Comparison of ENCODE assay signal across 14 cellular contexts in the genomic region with DNA sequence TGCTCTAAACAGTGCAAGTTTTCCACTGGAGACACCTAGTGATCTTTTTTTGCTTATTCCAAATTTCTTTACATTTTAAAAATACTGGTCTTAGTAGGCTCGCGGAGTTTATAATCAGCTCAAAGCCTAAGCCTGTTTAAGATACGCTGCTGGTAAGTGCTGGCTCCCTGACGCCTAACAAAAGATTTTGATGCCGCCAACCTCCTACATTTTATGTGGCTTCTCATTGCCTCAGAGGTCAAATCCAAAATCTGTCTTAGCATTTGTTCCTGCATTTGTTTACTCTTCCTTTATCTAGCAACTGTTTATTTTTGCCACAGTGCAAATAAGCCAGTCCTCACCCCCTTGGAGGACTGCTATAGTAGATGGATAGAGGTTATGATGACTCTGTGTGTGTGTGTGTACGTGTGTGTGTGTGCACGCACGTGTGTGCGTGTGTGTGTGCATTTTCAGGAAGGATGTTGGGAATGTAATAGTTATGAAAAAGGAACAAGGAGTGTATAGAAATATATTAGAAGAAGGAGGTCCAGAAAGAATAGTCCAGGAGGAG. TPM values are rescaled to one million over a fixed set of nuclear protein-coding genes. Genes with fewer than 3 reads are reported as not detected.
A peak's percentile ranks its signal among the peaks of the same experiment; 100 is the strongest.
DNase-seq lines count a peak whose midpoint lies in the region; TF ChIP-seq lines count a peak whose summit lies in the region.
"Had no signal": no experiment of that assay in that cellular context is flagged by ENCODE, and none has a peak within 500 bp of the region (broad histone marks: within the 10 kb centered on the region; RNA-seq: fewer than 3 reads in every experiment).

No MANE protein-coding gene starts in this region.

- WGBS in endodermal cell (ENCODE audit: insufficient coverage in 1 of 2, insufficient read length in 1 of 2), 2 experiments, result 87 to 98% methylated on average over 9 of the region's 9 CpGs

- peaks cover 68% of the 10 kb centered on the region for H3K4me1 Mint-ChIP-seq in endodermal cell
- peaks cover 67% of the 10 kb centered on the region for H3K4me1 Mint-ChIP-seq in neural progenitor cell

- peaks cover 66% of the 10 kb centered on the region for H3K27me3 Mint-ChIP-seq in endodermal cell (ENCODE audit: insufficient read depth)
- peaks cover 7% of the 10 kb centered on the region for H3K27me3 Mint-ChIP-seq in neural progenitor cell (ENCODE audit: insufficient read depth, low read depth)

- H3K27ac ChIP-seq in endodermal cell (ENCODE audit: low read depth, low read length), result no peak overlapping the region
- H3K27ac ChIP-seq in neural progenitor cell, result no peak overlapping the region

- peak; percentile 14 for DNase-seq in activated effector memory CD4-positive, alpha-beta T cell treated with anti-CD3 and anti-CD28 coated beads, Interleukin-2, amount 50 U/mL, for 16 hours
- no peak for DNase-seq in activated effector memory CD4-positive, alpha-beta T cell treated with Interleukin-2 at 50 U/mL for 16 hours
- DNase-seq in NCI-H82 (lab: John Stamatoyannopoulos, UW), result peak; percentile 78
- peak; percentile 26 for DNase-seq in endodermal cell
- no peak for DNase-seq in neural progenitor cell (ENCODE audit: low spot score)
- no peak for DNase-seq in dermis blood vessel endothelial cell
- no peak for DNase-seq in NCI-H1105 treated with DMSO at 0.1 percent for 48 hours (lab: John Stamatoyannopoulos, UW)
- DNase-seq in GOT3 (lab: John Stamatoyannopoulos, UW), result no peak
- DNase-seq: H9, MV-4-11, NCI-H1436 treated with DMSO at 0.1 percent for 48 hours, NCI-H2081 treated with DMSO at 0.1 percent for 48 hours, NCI-H524 treated with DMSO at 0.1 percent for 48 hours, Right ventricle myocardium superior had no signal

- H3K36me3 ChIP-seq in endodermal cell (ENCODE audit: control insufficient read depth, insufficient read depth, low read length), result no peaks in the 10 kb centered on the region
- H3K36me3 ChIP-seq in neural progenitor cell, result no peaks in the 10 kb centered on the region

- H3K27ac Mint-ChIP-seq in endodermal cell, result no peak overlapping the region
- peak overlapping the region; percentile 14 for H3K27ac Mint-ChIP-seq in neural progenitor cell
- H3K27ac Mint-ChIP-seq: H9 had no signal

- peaks cover 15% of the 10 kb centered on the region for H3K4me1 ChIP-seq in endodermal cell (ENCODE audit: control insufficient read depth, insufficient read depth, low read length)
- peaks cover 90% of the 10 kb centered on the region for H3K4me1 ChIP-seq in neural progenitor cell

- H3K4me3 ChIP-seq in endodermal cell (ENCODE audit: low read length) (no peak overlapping the region), neural progenitor cell (no peak overlapping the region)

- H3F3A ChIP-seq in neural progenitor cell (ENCODE audit: low read depth), result peaks cover 51% of the 10 kb centered on the region

- no peaks in the 10 kb centered on the region for H3K36me3 Mint-ChIP-seq in endodermal cell (ENCODE audit: low read depth)
- peaks cover 10% of the 10 kb centered on the region for H3K36me3 Mint-ChIP-seq in neural progenitor cell

- H3K4me3 Mint-ChIP-seq in endodermal cell (no peak overlapping the region), neural progenitor cell (no peak overlapping the region)
- H3K4me3 Mint-ChIP-seq: H9 had no signal

- H3K9me3 Mint-ChIP-seq in endodermal cell (no peaks in the 10 kb centered on the region), neural progenitor cell (peaks cover 3% of the 10 kb centered on the region)
- H3K9me3 Mint-ChIP-seq: H9 had no signal

- H3K9me3 ChIP-seq in endodermal cell (ENCODE audit: control insufficient read depth, low read length), result no peaks in the 10 kb centered on the region
- H3K9me3 ChIP-seq in neural progenitor cell (ENCODE audit: low read depth), result no peaks in the 10 kb centered on the region

- TF ChIP-seq CTCF in endodermal cell (conservative IDR thresholded peaks at IDR 0.05) (no peak), neural progenitor cell (IDR thresholded peaks at IDR 0.05) (no peak)

- H4K20me1 ChIP-seq in neural progenitor cell (ENCODE audit: low read depth), result peaks cover 59% of the 10 kb centered on the region

- peak overlapping the region; percentile 47 for H3K4me2 ChIP-seq in neural progenitor cell

- H2AFZ ChIP-seq in neural progenitor cell (replicated peaks), result no peak overlapping the region

- peaks cover 67% of the 10 kb centered on the region for H3K79me2 ChIP-seq in neural progenitor cell (ENCODE audit: low read depth)

- H3K27me3 ChIP-seq in endodermal cell (ENCODE audit: control insufficient read depth, insufficient read depth, low read length, poor library complexity, severe bottlenecking), result peaks cover 14% of the 10 kb centered on the region
- no peaks in the 10 kb centered on the region for H3K27me3 ChIP-seq in neural progenitor cell

- H3K9ac ChIP-seq in endodermal cell (ENCODE audit: extremely low read depth, low read length, poor library complexity, severe bottlenecking) (no peak overlapping the region), neural progenitor cell (no peak overlapping the region)

RNA-seq across cellular contexts. Expression of a gene that starts 24.8 kb away (rescaled TPM):
- total RNA-seq in endodermal cell (1 to 10 TPM; 5.6 to 6.9 TPM), neural progenitor cell (ENCODE audit: low replicate concordance) (21.2 and 21.5 TPM in 2 replicates), dermis blood vessel endothelial cell (0.28 and 1.4 TPM in 2 replicates)
- 8.7 TPM for polyA plus RNA-seq in endodermal cell (2013, experiment 1 of 2)
- polyA plus RNA-seq in endodermal cell (2013, experiment 2 of 2), result 7.3 TPM

Comparison
In these comparisons a context has a peak if more than half of its experiments do, and no peak if none do; other contexts are left out.
1. DNase-seq: peak in activated effector memory CD4-positive, alpha-beta T cell treated with anti-CD3 and anti-CD28 coated beads, Interleukin-2, amount 50 U/mL, for 16 hours (single experiment), NCI-H82 (single experiment) and endodermal cell (single experiment); none in activated effector memory CD4-positive, alpha-beta T cell treated with Interleukin-2 at 50 U/mL for 16 hours (single experiment), neural progenitor cell (single experiment), dermis blood vessel endothelial cell (single experiment), NCI-H1105 treated with DMSO at 0.1 percent for 48 hours (single experiment) and GOT3 (single experiment).